11 cellular contexts compared by ENCODE assay signal in genomic region chr13:44314160-44314559, GRCh38. TPM values are rescaled to one million over a fixed set of nuclear protein-coding genes. Genes with fewer than 3 reads are reported as not detected.
DNase-seq lines count a peak whose midpoint lies in the region; ATAC-seq, FAIRE-seq and TF ChIP-seq lines count a peak whose summit lies in the region.
"Not testable (repeated sequence)": the region's sequence is repeated elsewhere in the genome, so short reads cannot be mapped to it uniquely, and the experiment has no call there.
"Had no signal": no experiment of that assay in that cellular context is flagged by ENCODE, and none has a peak within 500 bp of the region (broad histone marks: within the 10 kb centered on the region; RNA-seq: fewer than 3 reads in every experiment).

No MANE protein-coding gene starts in this region.

- H3K9ac ChIP-seq in BLaER1 treated with 17β-estradiol and CSF1 and Interleukin-3, amounts not matched to agents 10 nM and 100 nM; K562 (ENCODE audit: insufficient read depth in 1 of 2, low read depth in 2 of 2, low read length in 2 of 2): not testable (repeated sequence)

- TF ChIP-seq EP300 in K562 (IDR thresholded peaks at IDR 0.05; ENCODE audit: low read length), result not testable (repeated sequence)

- H3K9me3 ChIP-seq in BLaER1 treated with 17β-estradiol and CSF1 and Interleukin-3, amounts not matched to agents 10 nM and 100 nM (replicated peaks in 1 of 11); RWPE2 (ENCODE audit: severe bottlenecking); K562 (replicated peaks; ENCODE audit: control insufficient read depth, insufficient read depth, low read depth, low read length); osteoblast (ENCODE audit: low read depth, low read length); tibial artery: not testable (repeated sequence)

- POLR2A ChIA-PET in K562 (lab: Yijun Ruan, JAX), result not testable (repeated sequence)

- not testable (repeated sequence) for H3K79me2 ChIP-seq in K562 (ENCODE audit: control insufficient read depth, insufficient read depth, low read length); osteoblast (ENCODE audit: insufficient read depth, low read length)

- in situ Hi-C loops in K562 (cut with MboI), result not testable (repeated sequence)

- H3K36me3 ChIP-seq in BLaER1 treated with 17β-estradiol and CSF1 and Interleukin-3, amounts not matched to agents 10 nM and 100 nM; RWPE2 (ENCODE audit: low read depth); K562 (ENCODE audit: control insufficient read depth, insufficient read depth, low read length); osteoblast (ENCODE audit: insufficient read depth, low read length); tibial artery: not testable (repeated sequence)

- TF ChIP-seq POLR2A in K562 (conservative IDR thresholded peaks at IDR 0.05), result not testable (repeated sequence)

- peaks cover 12 to 19% (median 14%) of the 10 kb centered on the region in 10 experiments for H3K4me1 ChIP-seq in BLaER1 treated with 17β-estradiol and CSF1 and Interleukin-3, amounts not matched to agents 10 nM and 100 nM
- peaks cover 48% of the 10 kb centered on the region for H3K4me1 ChIP-seq in RWPE2 (ENCODE audit: insufficient read depth, poor library complexity, severe bottlenecking)
- not testable (repeated sequence) for H3K4me1 ChIP-seq in K562 (replicated peaks in 1 of 2; ENCODE audit: control insufficient read depth in 2 of 2, insufficient read depth in 2 of 2, low read length in 2 of 2)
- peaks cover 43% of the 10 kb centered on the region for H3K4me1 ChIP-seq in osteoblast (ENCODE audit: insufficient read depth, low read length)
- H3K4me1 ChIP-seq in tibial artery, result peaks cover 0 to 55% (median 34%) of the 10 kb centered on the region in 4 donors

- not testable (repeated sequence) for H3K36me3 Mint-ChIP-seq in HFFc6 (ENCODE audit: low read depth)

- peaks cover 12% of the 10 kb centered on the region for H3K27me3 Mint-ChIP-seq in HFFc6 (ENCODE audit: insufficient read depth)

- not testable (repeated sequence) for H2AFZ ChIP-seq in K562 (ENCODE audit: low read depth, low read length); osteoblast (ENCODE audit: low read length)

- CTCF ChIA-PET in K562 (lab: Yijun Ruan, JAX; ENCODE audit: low intra/inter-chr PET ratio), result not testable (repeated sequence)

- peaks cover 64% of the 10 kb centered on the region for H3K4me1 Mint-ChIP-seq in HFFc6 (ENCODE audit: low read depth)

- H3K9me1 ChIP-seq in K562 (ENCODE audit: control insufficient read depth, insufficient read depth, low read length), result not testable (repeated sequence)

- WGBS in K562 (ENCODE audit: insufficient coverage, low coverage, missing lambda C conversion rate), result 28% methylated on average over 4 of the region's 4 CpGs

- not testable (repeated sequence) for H3K27ac ChIP-seq in BLaER1 treated with 17β-estradiol and CSF1 and Interleukin-3, amounts not matched to agents 10 nM and 100 nM; K562 (ENCODE audit: extremely low read depth, low read depth, low read length)
- H3K27ac ChIP-seq in RWPE2 (ENCODE audit: poor library complexity, severe bottlenecking) (peak overlapping the region; percentile 100), epithelial cell of prostate (peak overlapping the region; percentile 98), osteoblast (ENCODE audit: low read depth, low read length) (peak overlapping the region; percentile 98), tibial artery (peak overlapping the region; percentile 55 to 56)

- not testable (repeated sequence) for H3K9me3 Mint-ChIP-seq in HFFc6

- not testable (repeated sequence) for H3K4me3 ChIP-seq in BLaER1 treated with 17β-estradiol and CSF1 and Interleukin-3, amounts not matched to agents 10 nM and 100 nM; RWPE2 (ENCODE audit: severe bottlenecking); K562; osteoblast (ENCODE audit: insufficient read depth, low read length); tibial artery

- H3K4me2 ChIP-seq in BLaER1 treated with 17β-estradiol and CSF1 and Interleukin-3, amounts not matched to agents 10 nM and 100 nM, result peak overlapping the region; percentile 25 to 66 (median 49); a peak in 19 of 22 replicates
- H3K4me2 ChIP-seq in K562 (ENCODE audit: insufficient read depth, low read length), result not testable (repeated sequence)
- peak overlapping the region; percentile 44 for H3K4me2 ChIP-seq in osteoblast (ENCODE audit: insufficient read depth, low read length)

- intact Hi-C loops in K562 (cut with micrococcal nuclease); tibial artery (cut with DNase I; ENCODE audit: low total_unique reads): not testable (repeated sequence)

- not testable (repeated sequence) for BruUV-seq in K562 (replicated peaks; lab: Mats Ljungman, UMichigan)

- H4K20me1 ChIP-seq in BLaER1 treated with 17β-estradiol and CSF1 and Interleukin-3, amounts not matched to agents 10 nM and 100 nM; K562 (replicated peaks; ENCODE audit: control insufficient read depth, insufficient read depth, low read length); osteoblast (ENCODE audit: insufficient read depth, low read length): not testable (repeated sequence)

- not testable (repeated sequence) for FAIRE-seq in K562 (lab: Jason Lieb, UNC)

- TF ChIP-seq CTCF in HFFc6 (IDR thresholded peaks at IDR 0.05); RWPE2 (IDR thresholded peaks at IDR 0.05; ENCODE audit: poor library complexity, severe bottlenecking); K562 (IDR thresholded peaks at IDR 0.05 in 2 of 3, conservative IDR thresholded peaks at IDR 0.05 in 1 of 3; ENCODE audit: insufficient read depth in 2 of 3, low read depth in 1 of 3, low read length in 3 of 3); osteoblast (IDR thresholded peaks at IDR 0.05; ENCODE audit: extremely low read depth, low read depth, low read length); tibial artery (IDR thresholded peaks at IDR 0.05): not testable (repeated sequence)

- ATAC-seq in RWPE2 (ENCODE audit: low read depth); K562: not testable (repeated sequence)

- not testable (repeated sequence) for TF ChIP-seq RAD21 in K562 (CRISPR knock-in tag; conservative IDR thresholded peaks at IDR 0.05 in 1 of 2, IDR thresholded peaks at IDR 0.05 in 1 of 2)

- not testable (repeated sequence) for DNase-seq in HFFc6; RWPE2 (ENCODE audit: low spot score); K562 (ENCODE audit: extremely low read depth in 1 of 4, low spot score in 3 of 4); epithelial cell of prostate (ENCODE audit: low read depth, low spot score); osteoblast (ENCODE audit: insufficient read length, low spot score, missing footprints); tibial artery
- peak; percentile 6 for DNase-seq in NAMALWA (ENCODE audit: low spot score)

- H3K27me3 ChIP-seq in BLaER1 treated with 17β-estradiol and CSF1 and Interleukin-3, amounts not matched to agents 10 nM and 100 nM, result peaks cover 0 to 42% (median 15%) of the 10 kb centered on the region in 11 experiments; a peak in 9 of 22 replicates
- not testable (repeated sequence) for H3K27me3 ChIP-seq in RWPE2 (ENCODE audit: insufficient read depth, poor library complexity, severe bottlenecking); osteoblast (ENCODE audit: insufficient read depth, low read length); tibial artery
- peaks cover 4 to 22% of the 10 kb centered on the region in 2 experiments; a peak in 3 of 5 replicates for H3K27me3 ChIP-seq in K562 (ENCODE audit: control insufficient read depth in 2 of 2, insufficient read depth in 2 of 2, low read length in 2 of 2)

- peak overlapping the region; percentile 69 for H3K4me3 Mint-ChIP-seq in HFFc6

- H3K27ac Mint-ChIP-seq in HFFc6, result peak overlapping the region; percentile 98

TF ChIP-seq in K562, 482 proteins besides CTCF, POLR2A, EP300 and RAD21:
- peak; percentile 69 for TF ChIP-seq SPI1 (IDR thresholded peaks at IDR 0.05; ENCODE audit: borderline replicate concordance, low read depth, low read length)

RNA-seq across cellular contexts. Expression of gene SERP2, which starts 59.5 kb away (rescaled TPM):
- 1 to 10 TPM; 1.4 to 2.5 (median 2.1) TPM for total RNA-seq in HFFc6 (2021; fragmentation: NEBNext Ultra II Directional; extraction: Animal tissue kit (Norgen Biotek cat#: 25700))
- total RNA-seq in K562 (2011; cell fraction: chromatin; rRNA removed; ENCODE audit: low replicate concordance), result not detected in 2 replicates
- total RNA-seq in K562 (2011; cell fraction: nucleolus; rRNA removed), result not detected in 2 replicates
- total RNA-seq in K562 (2011; cell fraction: nucleoplasm; rRNA removed), result not detected in 2 replicates
- total RNA-seq in K562 (2014; rRNA removed) (not detected in 2 replicates), K562 (2014; rRNA removed; fragmentation: Illumina TruSeq; extraction: Trizol) (not detected in 2 replicates), K562 (2015; rRNA removed; fragmentation: Illumina TruSeq; extraction: Trizol) (not detected in 2 replicates), K562 (2021) (not detected in 2 replicates), osteoblast (5.8 and 6.5 TPM in 2 replicates)
- polyA plus RNA-seq in K562 (2011; rRNA removed) (not detected in 2 replicates), K562 (2014; fragmentation: Illumina TruSeq; extraction: Trizol) (not detected in 2 replicates), K562 (2014; fragmentation: Nextera tagmentation; extraction: Ambion mirVana) (not detected), K562 (2014; rRNA removed) (0.13 TPM in 1 of 2 replicates, not detected in the other)
- not detected in 2 replicates for polyA plus RNA-seq in K562 (2011; cell fraction: cytosol; rRNA removed)
- polyA plus RNA-seq in K562 (2011; cell fraction: nucleus; rRNA removed), result not detected in 2 replicates
- polyA plus RNA-seq in K562 (2012), result not detected in 2 replicates
- polyA minus RNA-seq in K562 (2011; rRNA and poly(A)+ RNA removed), result not detected in 2 replicates
- polyA minus RNA-seq in K562 (2011; cell fraction: cytosol; rRNA and poly(A)+ RNA removed), result not detected in 2 replicates
- not detected in 2 replicates for polyA minus RNA-seq in K562 (2011; cell fraction: nucleus; rRNA and poly(A)+ RNA removed)
- total RNA-seq: Caco-2; CD4-positive, alpha-beta T cell had no signal
- polyA plus RNA-seq: IgD-negative memory B cell had no signal
